ENCODE assay signal across 1 cellular context in the genomic region with DNA sequence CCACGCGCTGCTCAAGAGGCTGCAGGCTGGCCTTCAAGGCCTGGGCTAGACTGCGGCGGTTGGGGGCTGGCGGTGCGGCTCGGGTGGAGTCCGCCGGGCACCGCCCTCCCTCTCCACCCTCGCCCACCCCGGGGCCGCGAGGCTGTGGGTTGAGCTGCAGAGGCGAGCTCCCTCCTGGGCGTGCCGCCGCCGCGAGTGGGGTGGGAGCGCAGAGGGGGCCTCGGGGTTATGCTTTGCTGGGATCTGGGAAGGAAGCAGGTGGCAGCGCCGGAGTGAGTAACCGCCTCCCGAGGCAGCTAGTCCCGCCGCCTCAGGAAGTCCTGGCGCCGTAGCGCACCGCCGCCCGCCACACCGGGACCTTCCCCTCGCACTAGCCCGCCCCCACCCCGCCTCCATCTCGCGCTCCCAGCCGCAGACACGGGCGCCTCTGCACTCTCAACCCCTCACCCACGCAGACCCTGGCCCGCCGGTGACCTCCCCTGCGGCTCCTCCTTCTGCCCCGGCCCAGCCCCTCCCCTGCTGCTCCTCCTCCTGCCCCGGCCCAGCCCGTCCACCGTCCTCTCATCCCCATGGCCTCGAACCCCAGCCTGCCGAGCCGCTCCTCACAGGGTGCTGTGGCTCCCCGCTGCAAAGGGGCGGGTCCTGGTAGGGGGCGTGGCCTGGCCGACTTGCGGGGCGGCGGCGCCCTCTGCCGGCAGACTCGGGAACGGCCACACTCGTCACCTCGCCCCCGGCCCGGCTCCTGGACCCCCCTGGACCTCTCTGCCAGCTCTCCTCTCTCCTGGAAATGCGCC.
TF ChIP-seq lines count a peak whose summit lies in the region.

No MANE protein-coding gene starts in this region.

TF ChIP-seq in HepG2, 621 proteins besides CTCF, POLR2A, EP300 and RAD21 (continued from another document and continues in another):
- TF ChIP-seq, protein P1, sequence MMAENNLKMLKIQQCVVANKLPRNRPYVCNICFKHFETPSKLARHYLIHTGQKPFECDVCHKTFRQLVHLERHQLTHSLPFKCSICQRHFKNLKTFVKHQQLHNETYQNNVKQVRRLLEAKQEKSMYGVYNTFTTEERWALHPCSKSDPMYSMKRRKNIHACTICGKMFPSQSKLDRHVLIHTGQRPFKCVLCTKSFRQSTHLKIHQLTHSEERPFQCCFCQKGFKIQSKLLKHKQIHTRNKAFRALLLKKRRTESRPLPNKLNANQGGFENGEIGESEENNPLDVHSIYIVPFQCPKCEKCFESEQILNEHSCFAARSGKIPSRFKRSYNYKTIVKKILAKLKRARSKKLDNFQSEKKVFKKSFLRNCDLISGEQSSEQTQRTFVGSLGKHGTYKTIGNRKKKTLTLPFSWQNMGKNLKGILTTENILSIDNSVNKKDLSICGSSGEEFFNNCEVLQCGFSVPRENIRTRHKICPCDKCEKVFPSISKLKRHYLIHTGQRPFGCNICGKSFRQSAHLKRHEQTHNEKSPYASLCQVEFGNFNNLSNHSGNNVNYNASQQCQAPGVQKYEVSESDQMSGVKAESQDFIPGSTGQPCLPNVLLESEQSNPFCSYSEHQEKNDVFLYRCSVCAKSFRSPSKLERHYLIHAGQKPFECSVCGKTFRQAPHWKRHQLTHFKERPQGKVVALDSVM (CRISPR knock-in tag; IDR thresholded peaks at IDR 0.05): 0 out of 2 replicates have a peak, but pooled peaks have one; percentile 11
- peak; percentile 59; the same call in 1 of the 2 replicates for TF ChIP-seq ZFP82 (CRISPR knock-in tag; IDR thresholded peaks at IDR 0.05; ENCODE audit: borderline replicate concordance)
- peak; percentile 7; the same call in 1 of the 2 replicates for TF ChIP-seq PHF8 (CRISPR knock-in tag; IDR thresholded peaks at IDR 0.05)
- no peak for TF ChIP-seq ZNF326 (CRISPR knock-in tag; IDR thresholded peaks at IDR 0.05; ENCODE audit: borderline replicate concordance)
- TF ChIP-seq, protein P2, sequence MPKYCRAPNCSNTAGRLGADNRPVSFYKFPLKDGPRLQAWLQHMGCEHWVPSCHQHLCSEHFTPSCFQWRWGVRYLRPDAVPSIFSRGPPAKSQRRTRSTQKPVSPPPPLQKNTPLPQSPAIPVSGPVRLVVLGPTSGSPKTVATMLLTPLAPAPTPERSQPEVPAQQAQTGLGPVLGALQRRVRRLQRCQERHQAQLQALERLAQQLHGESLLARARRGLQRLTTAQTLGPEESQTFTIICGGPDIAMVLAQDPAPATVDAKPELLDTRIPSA (CRISPR knock-in tag; IDR thresholded peaks at IDR 0.05; ENCODE audit: borderline replicate concordance): 0 out of 2 replicates have a peak, but pooled peaks have one; percentile 47
- TF ChIP-seq ZNF83 (CRISPR knock-in tag; IDR thresholded peaks at IDR 0.05; ENCODE audit: borderline replicate concordance): peak; percentile 83; the same call in 1 of the 2 replicates
- TF ChIP-seq, protein P3, sequence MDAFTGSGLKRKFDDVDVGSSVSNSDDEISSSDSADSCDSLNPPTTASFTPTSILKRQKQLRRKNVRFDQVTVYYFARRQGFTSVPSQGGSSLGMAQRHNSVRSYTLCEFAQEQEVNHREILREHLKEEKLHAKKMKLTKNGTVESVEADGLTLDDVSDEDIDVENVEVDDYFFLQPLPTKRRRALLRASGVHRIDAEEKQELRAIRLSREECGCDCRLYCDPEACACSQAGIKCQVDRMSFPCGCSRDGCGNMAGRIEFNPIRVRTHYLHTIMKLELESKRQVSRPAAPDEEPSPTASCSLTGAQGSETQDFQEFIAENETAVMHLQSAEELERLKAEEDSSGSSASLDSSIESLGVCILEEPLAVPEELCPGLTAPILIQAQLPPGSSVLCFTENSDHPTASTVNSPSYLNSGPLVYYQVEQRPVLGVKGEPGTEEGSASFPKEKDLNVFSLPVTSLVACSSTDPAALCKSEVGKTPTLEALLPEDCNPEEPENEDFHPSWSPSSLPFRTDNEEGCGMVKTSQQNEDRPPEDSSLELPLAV (CRISPR knock-in tag; conservative IDR thresholded peaks at IDR 0.05; ENCODE audit: low read depth): no peak
- 0 out of 2 replicates have a peak, but pooled peaks have one; percentile 60 for TF ChIP-seq ZNF816 (CRISPR knock-in tag; IDR thresholded peaks at IDR 0.05; ENCODE audit: borderline replicate concordance)
- TF ChIP-seq, protein P4, sequence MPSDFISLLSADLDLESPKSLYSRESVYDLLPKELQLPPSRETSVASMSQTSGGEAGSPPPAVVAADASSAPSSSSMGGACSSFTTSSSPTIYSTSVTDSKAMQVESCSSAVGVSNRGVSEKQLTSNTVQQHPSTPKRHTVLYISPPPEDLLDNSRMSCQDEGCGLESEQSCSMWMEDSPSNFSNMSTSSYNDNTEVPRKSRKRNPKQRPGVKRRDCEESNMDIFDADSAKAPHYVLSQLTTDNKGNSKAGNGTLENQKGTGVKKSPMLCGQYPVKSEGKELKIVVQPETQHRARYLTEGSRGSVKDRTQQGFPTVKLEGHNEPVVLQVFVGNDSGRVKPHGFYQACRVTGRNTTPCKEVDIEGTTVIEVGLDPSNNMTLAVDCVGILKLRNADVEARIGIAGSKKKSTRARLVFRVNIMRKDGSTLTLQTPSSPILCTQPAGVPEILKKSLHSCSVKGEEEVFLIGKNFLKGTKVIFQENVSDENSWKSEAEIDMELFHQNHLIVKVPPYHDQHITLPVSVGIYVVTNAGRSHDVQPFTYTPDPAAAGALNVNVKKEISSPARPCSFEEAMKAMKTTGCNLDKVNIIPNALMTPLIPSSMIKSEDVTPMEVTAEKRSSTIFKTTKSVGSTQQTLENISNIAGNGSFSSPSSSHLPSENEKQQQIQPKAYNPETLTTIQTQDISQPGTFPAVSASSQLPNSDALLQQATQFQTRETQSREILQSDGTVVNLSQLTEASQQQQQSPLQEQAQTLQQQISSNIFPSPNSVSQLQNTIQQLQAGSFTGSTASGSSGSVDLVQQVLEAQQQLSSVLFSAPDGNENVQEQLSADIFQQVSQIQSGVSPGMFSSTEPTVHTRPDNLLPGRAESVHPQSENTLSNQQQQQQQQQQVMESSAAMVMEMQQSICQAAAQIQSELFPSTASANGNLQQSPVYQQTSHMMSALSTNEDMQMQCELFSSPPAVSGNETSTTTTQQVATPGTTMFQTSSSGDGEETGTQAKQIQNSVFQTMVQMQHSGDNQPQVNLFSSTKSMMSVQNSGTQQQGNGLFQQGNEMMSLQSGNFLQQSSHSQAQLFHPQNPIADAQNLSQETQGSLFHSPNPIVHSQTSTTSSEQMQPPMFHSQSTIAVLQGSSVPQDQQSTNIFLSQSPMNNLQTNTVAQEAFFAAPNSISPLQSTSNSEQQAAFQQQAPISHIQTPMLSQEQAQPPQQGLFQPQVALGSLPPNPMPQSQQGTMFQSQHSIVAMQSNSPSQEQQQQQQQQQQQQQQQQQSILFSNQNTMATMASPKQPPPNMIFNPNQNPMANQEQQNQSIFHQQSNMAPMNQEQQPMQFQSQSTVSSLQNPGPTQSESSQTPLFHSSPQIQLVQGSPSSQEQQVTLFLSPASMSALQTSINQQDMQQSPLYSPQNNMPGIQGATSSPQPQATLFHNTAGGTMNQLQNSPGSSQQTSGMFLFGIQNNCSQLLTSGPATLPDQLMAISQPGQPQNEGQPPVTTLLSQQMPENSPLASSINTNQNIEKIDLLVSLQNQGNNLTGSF (CRISPR knock-in tag; IDR thresholded peaks at IDR 0.05): no peak
- peak; percentile 75 for TF ChIP-seq ZNF451 (CRISPR knock-in tag; IDR thresholded peaks at IDR 0.05)
- peak; percentile 48; the same call in 1 of the 2 replicates for TF ChIP-seq ZBTB20 (CRISPR knock-in tag; IDR thresholded peaks at IDR 0.05; ENCODE audit: borderline replicate concordance, low read depth)
- TF ChIP-seq POGZ (CRISPR knock-in tag; IDR thresholded peaks at IDR 0.05): peak; percentile 60; the same call in 1 of the 2 replicates
- TF ChIP-seq, protein P5, sequence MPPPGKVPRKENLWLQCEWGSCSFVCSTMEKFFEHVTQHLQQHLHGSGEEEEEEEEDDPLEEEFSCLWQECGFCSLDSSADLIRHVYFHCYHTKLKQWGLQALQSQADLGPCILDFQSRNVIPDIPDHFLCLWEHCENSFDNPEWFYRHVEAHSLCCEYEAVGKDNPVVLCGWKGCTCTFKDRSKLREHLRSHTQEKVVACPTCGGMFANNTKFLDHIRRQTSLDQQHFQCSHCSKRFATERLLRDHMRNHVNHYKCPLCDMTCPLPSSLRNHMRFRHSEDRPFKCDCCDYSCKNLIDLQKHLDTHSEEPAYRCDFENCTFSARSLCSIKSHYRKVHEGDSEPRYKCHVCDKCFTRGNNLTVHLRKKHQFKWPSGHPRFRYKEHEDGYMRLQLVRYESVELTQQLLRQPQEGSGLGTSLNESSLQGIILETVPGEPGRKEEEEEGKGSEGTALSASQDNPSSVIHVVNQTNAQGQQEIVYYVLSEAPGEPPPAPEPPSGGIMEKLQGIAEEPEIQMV (CRISPR knock-in tag; IDR thresholded peaks at IDR 0.05; ENCODE audit: low read depth): 0 out of 2 replicates have a peak, but pooled peaks have one; percentile 33
- no peak for TF ChIP-seq STAT5B (CRISPR knock-in tag; IDR thresholded peaks at IDR 0.05)
- TF ChIP-seq HNF4A (CRISPR knock-in tag; IDR thresholded peaks at IDR 0.05): 0 out of 2 replicates have a peak, but pooled peaks have one; percentile 13
- TF ChIP-seq, protein P6, sequence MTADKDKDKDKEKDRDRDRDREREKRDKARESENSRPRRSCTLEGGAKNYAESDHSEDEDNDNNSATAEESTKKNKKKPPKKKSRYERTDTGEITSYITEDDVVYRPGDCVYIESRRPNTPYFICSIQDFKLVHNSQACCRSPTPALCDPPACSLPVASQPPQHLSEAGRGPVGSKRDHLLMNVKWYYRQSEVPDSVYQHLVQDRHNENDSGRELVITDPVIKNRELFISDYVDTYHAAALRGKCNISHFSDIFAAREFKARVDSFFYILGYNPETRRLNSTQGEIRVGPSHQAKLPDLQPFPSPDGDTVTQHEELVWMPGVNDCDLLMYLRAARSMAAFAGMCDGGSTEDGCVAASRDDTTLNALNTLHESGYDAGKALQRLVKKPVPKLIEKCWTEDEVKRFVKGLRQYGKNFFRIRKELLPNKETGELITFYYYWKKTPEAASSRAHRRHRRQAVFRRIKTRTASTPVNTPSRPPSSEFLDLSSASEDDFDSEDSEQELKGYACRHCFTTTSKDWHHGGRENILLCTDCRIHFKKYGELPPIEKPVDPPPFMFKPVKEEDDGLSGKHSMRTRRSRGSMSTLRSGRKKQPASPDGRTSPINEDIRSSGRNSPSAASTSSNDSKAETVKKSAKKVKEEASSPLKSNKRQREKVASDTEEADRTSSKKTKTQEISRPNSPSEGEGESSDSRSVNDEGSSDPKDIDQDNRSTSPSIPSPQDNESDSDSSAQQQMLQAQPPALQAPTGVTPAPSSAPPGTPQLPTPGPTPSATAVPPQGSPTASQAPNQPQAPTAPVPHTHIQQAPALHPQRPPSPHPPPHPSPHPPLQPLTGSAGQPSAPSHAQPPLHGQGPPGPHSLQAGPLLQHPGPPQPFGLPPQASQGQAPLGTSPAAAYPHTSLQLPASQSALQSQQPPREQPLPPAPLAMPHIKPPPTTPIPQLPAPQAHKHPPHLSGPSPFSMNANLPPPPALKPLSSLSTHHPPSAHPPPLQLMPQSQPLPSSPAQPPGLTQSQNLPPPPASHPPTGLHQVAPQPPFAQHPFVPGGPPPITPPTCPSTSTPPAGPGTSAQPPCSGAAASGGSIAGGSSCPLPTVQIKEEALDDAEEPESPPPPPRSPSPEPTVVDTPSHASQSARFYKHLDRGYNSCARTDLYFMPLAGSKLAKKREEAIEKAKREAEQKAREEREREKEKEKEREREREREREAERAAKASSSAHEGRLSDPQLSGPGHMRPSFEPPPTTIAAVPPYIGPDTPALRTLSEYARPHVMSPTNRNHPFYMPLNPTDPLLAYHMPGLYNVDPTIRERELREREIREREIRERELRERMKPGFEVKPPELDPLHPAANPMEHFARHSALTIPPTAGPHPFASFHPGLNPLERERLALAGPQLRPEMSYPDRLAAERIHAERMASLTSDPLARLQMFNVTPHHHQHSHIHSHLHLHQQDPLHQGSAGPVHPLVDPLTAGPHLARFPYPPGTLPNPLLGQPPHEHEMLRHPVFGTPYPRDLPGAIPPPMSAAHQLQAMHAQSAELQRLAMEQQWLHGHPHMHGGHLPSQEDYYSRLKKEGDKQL (CRISPR knock-in tag; IDR thresholded peaks at IDR 0.05; ENCODE audit: low read depth): no peak
- TF ChIP-seq CEBPG (CRISPR knock-in tag; IDR thresholded peaks at IDR 0.05): no peak
- TF ChIP-seq, protein P7, sequence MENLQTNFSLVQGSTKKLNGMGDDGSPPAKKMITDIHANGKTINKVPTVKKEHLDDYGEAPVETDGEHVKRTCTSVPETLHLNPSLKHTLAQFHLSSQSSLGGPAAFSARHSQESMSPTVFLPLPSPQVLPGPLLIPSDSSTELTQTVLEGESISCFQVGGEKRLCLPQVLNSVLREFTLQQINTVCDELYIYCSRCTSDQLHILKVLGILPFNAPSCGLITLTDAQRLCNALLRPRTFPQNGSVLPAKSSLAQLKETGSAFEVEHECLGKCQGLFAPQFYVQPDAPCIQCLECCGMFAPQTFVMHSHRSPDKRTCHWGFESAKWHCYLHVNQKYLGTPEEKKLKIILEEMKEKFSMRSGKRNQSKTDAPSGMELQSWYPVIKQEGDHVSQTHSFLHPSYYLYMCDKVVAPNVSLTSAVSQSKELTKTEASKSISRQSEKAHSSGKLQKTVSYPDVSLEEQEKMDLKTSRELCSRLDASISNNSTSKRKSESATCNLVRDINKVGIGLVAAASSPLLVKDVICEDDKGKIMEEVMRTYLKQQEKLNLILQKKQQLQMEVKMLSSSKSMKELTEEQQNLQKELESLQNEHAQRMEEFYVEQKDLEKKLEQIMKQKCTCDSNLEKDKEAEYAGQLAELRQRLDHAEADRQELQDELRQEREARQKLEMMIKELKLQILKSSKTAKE (CRISPR knock-in tag; IDR thresholded peaks at IDR 0.05; ENCODE audit: borderline replicate concordance): peak; percentile 14; the same call in 1 of the 2 replicates
- TF ChIP-seq NRL (CRISPR knock-in tag; IDR thresholded peaks at IDR 0.05; ENCODE audit: borderline replicate concordance): 0 out of 2 replicates have a peak, but pooled peaks have one; percentile 2
- TF ChIP-seq ZNF44 (CRISPR knock-in tag; IDR thresholded peaks at IDR 0.05): 0 out of 2 replicates have a peak, but pooled peaks have one; percentile 75
- TF ChIP-seq, protein P8, sequence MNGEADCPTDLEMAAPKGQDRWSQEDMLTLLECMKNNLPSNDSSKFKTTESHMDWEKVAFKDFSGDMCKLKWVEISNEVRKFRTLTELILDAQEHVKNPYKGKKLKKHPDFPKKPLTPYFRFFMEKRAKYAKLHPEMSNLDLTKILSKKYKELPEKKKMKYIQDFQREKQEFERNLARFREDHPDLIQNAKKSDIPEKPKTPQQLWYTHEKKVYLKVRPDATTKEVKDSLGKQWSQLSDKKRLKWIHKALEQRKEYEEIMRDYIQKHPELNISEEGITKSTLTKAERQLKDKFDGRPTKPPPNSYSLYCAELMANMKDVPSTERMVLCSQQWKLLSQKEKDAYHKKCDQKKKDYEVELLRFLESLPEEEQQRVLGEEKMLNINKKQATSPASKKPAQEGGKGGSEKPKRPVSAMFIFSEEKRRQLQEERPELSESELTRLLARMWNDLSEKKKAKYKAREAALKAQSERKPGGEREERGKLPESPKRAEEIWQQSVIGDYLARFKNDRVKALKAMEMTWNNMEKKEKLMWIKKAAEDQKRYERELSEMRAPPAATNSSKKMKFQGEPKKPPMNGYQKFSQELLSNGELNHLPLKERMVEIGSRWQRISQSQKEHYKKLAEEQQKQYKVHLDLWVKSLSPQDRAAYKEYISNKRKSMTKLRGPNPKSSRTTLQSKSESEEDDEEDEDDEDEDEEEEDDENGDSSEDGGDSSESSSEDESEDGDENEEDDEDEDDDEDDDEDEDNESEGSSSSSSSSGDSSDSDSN (CRISPR knock-in tag; IDR thresholded peaks at IDR 0.05): peak; percentile 49; the same call in 1 of the 2 replicates
- no peak for TF ChIP-seq CEBPB (IDR thresholded peaks at IDR 0.05; ENCODE audit: borderline replicate concordance, low read depth, low read length)
